Comparison of ENCODE assay signal across 9 cellular contexts in the genomic region with DNA sequence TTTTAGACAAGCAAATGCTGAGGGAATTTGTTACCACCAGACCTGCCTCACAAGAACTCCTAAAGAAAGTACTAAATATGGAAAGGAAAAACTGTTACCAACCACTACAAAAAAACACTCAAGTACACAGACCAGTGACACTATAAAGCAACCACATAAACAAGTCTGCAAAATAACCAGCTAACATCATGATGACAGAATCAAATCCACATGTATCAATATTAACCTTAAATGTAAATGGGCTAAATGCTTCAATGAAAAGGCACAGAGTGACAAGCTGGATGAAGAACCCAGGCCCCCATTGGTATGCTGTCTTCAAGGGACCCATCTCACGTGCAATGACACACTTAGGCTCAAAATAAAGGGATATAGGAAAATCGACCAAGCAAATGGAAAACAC.
ATAC-seq and TF ChIP-seq lines count a peak whose summit lies in the region.
"Had no signal": no experiment of that assay in that cellular context is flagged by ENCODE, and none has a peak within 500 bp of the region (broad histone marks: within the 10 kb centered on the region; RNA-seq: fewer than 3 reads in every experiment).

No MANE protein-coding gene starts in this region.

- no peak for TF ChIP-seq CTCF in HEK293 (tag by site-specific recombination; IDR thresholded peaks at IDR 0.05)

- H3K4me3 ChIP-seq in HEK293 (ENCODE audit: low read depth, low read length): no peak overlapping the region
- H3K4me3 ChIP-seq: A549; BLaER1; BLaER1 treated with 17β-estradiol and CSF1 and Interleukin-3, amounts not matched to agents 10 nM and 100 nM had no signal

- no peaks in the 10 kb centered on the region for H3K4me1 ChIP-seq in HEK293 (ENCODE audit: control insufficient read depth, insufficient read depth, low read length)
- H3K4me1 ChIP-seq: BE2C; BLaER1; BLaER1 treated with 17β-estradiol and CSF1 and Interleukin-3, amounts not matched to agents 10 nM and 100 nM had no signal

- POLR2A ChIA-PET in HEK293 (lab: Yijun Ruan, JAX): no interaction called here

- CTCF ChIA-PET in HEK293 (lab: Yijun Ruan, JAX): interaction anchor here (0.6 kb wide), 1 partner anchor 45 kb away, joined by 3 read pairs; no protein-coding TSS in a partner anchor

- no peak overlapping the region for H3K27ac ChIP-seq in HEK293 (ENCODE audit: extremely low read depth, low read depth, low read length)
- H3K27ac ChIP-seq: 22Rv1; A549; BLaER1; BLaER1 treated with 17β-estradiol and CSF1 and Interleukin-3, amounts not matched to agents 10 nM and 100 nM; C4-2B had no signal

- no peak for ATAC-seq in GM21737 (IDR thresholded peaks at IDR 0.05; ENCODE audit: unreplicated experiment)
- ATAC-seq: A549; CD8-positive, alpha-beta T cell had no signal

- no peaks in the 10 kb centered on the region for H3K36me3 ChIP-seq in HEK293 (ENCODE audit: control insufficient read depth in 2 of 2, insufficient read depth in 1 of 2, low read length in 2 of 2)
- H3K36me3 ChIP-seq: BE2C; BLaER1; BLaER1 treated with 17β-estradiol and CSF1 and Interleukin-3, amounts not matched to agents 10 nM and 100 nM had no signal

- H3K9me3 ChIP-seq in HEK293 (ENCODE audit: control insufficient read depth, insufficient read depth, low read depth, low read length): no peaks in the 10 kb centered on the region; the same call in 1 of the 2 replicates
- H3K9me3 ChIP-seq: A549, BE2C had no signal

TF ChIP-seq in HEK293, 187 proteins besides CTCF, POLR2A, EP300 and RAD21:
- TF ChIP-seq ZNF558 (tag by site-specific recombination; IDR thresholded peaks at IDR 0.05) (peak; percentile 92), ZBTB1 (tag by site-specific recombination; IDR thresholded peaks at IDR 0.05) (no peak), ZNF544 (tag by site-specific recombination; IDR thresholded peaks at IDR 0.05) (no peak), ZFHX2 (tag by site-specific recombination; conservative IDR thresholded peaks at IDR 0.05) (no peak)
